ENCODE assay signal across 9 cellular contexts in genomic region chr3:161770532-161771386, GRCh38.
A peak's percentile ranks its signal among the peaks of the same experiment; 100 is the strongest.
DNase-seq lines count a peak whose midpoint lies in the region; ATAC-seq and TF ChIP-seq lines count a peak whose summit lies in the region.
"Had no signal": no experiment of that assay in that cellular context is flagged by ENCODE, and none has a peak within 500 bp of the region (broad histone marks: within the 10 kb centered on the region; RNA-seq: fewer than 3 reads in every experiment).

No MANE protein-coding gene starts in this region.

- no peak overlapping the region for H3K4me3 ChIP-seq in A673 (ENCODE audit: low read depth, low read length, poor library complexity, severe bottlenecking)
- H3K4me3 ChIP-seq in mesendoderm (ENCODE audit: low read length), result no peak overlapping the region

- no peak overlapping the region for H4K5ac ChIP-seq in mesendoderm (ENCODE audit: low read length)

- H3K4ac ChIP-seq in mesendoderm (ENCODE audit: low read depth, low read length), result no peak overlapping the region

- peak overlapping the region; percentile 22 for H3K4me3 Mint-ChIP-seq in T-helper 2 cell treated with Interferon-gamma antibody and Interleukin-4, amounts not matched to agents 5 μg/mL and 100 μg/mL, for 36 hours
- H3K4me3 Mint-ChIP-seq: activated naive CD4-positive, alpha-beta T cell treated with anti-CD3 and anti-CD28 coated beads, Interleukin-2, amount 50 U/mL, for 24 hours had no signal

- no peaks in the 10 kb centered on the region for H3K79me2 ChIP-seq in mesendoderm (ENCODE audit: control insufficient read depth, insufficient read depth, low read length)

- WGBS in mesendoderm (ENCODE audit: extremely low coverage, insufficient coverage, low lambda C conversion rate), result no CpG with 5 or more reads among the region's 3 CpGs

- no peak overlapping the region for H3K9ac ChIP-seq in mesendoderm (ENCODE audit: low read length)

- H3K36me3 Mint-ChIP-seq in T-helper 2 cell treated with Interferon-gamma antibody and Interleukin-4, amounts not matched to agents 5 μg/mL and 100 μg/mL, for 36 hours (ENCODE audit: low read depth), result peaks cover 7% of the 10 kb centered on the region
- H3K36me3 Mint-ChIP-seq: activated naive CD4-positive, alpha-beta T cell treated with anti-CD3 and anti-CD28 coated beads, Interleukin-2, amount 50 U/mL, for 24 hours had no signal

- CTCF ChIA-PET in A673 (lab: Charles Lee), result no interaction called here

- POLR2A ChIA-PET in A673 (lab: Charles Lee; ENCODE audit: low non-redundant PET), result no interaction called here

- no peak overlapping the region for H3K4me2 ChIP-seq in mesendoderm (ENCODE audit: low read length)

- intact Hi-C loops in head of caudate nucleus (cut with DNase I) (no loop called here), A673 (cut with micrococcal nuclease; ENCODE audit: unreplicated experiment) (no loop called here)

- H3K27ac ChIP-seq in A673 (ENCODE audit: low read depth, low read length, poor library complexity, severe bottlenecking), result no peak overlapping the region
- H3K27ac ChIP-seq in mesendoderm (ENCODE audit: low read depth, low read length), result no peak overlapping the region

- no peak overlapping the region for H3K23ac ChIP-seq in mesendoderm (ENCODE audit: low read length)

- BruUV-seq in A673 (replicated peaks; lab: Mats Ljungman, UMichigan), result no TSS peak

- H4K8ac ChIP-seq in mesendoderm (ENCODE audit: low read depth, low read length), result no peak overlapping the region

- H2AK5ac ChIP-seq in mesendoderm (ENCODE audit: low read length), result no peak overlapping the region

- H3K27me3 ChIP-seq in A673 (replicated peaks; ENCODE audit: insufficient read depth, low read depth, low read length, poor library complexity), result no peaks in the 10 kb centered on the region
- H3K27me3 ChIP-seq in mesendoderm (ENCODE audit: insufficient read depth, low read length, poor library complexity), result no peaks in the 10 kb centered on the region

- no peak overlapping the region for H3K18ac ChIP-seq in mesendoderm (ENCODE audit: low read length)

- H3K36me3 ChIP-seq in A673 (ENCODE audit: insufficient read depth, low read length, poor library complexity, severe bottlenecking), result no peaks in the 10 kb centered on the region
- H3K36me3 ChIP-seq in mesendoderm (ENCODE audit: control insufficient read depth, insufficient read depth, low read length), result no peaks in the 10 kb centered on the region

- DNase-seq in CD1c-positive myeloid dendritic cell (ENCODE audit: extremely low spot score), result peak; percentile 29
- DNase-seq in GM19238 (ENCODE audit: insufficient read length, low spot score), result peak; percentile 1
- DNase-seq in T-helper 2 cell treated with Interferon-gamma antibody and Interleukin-4, amounts not matched to agents 5 μg/mL and 100 μg/mL, for 36 hours (ENCODE audit: low spot score), result peak; percentile 62
- DNase-seq in head of caudate nucleus, result no peak
- DNase-seq in A673 (ENCODE audit: low spot score), result no peak
- no peak for DNase-seq in mesendoderm
- no peak for DNase-seq in NCI-H446 treated with DMSO at 0.1 percent for 48 hours (lab: John Stamatoyannopoulos, UW)

- peaks cover 21% of the 10 kb centered on the region for H3K4me1 Mint-ChIP-seq in T-helper 2 cell treated with Interferon-gamma antibody and Interleukin-4, amounts not matched to agents 5 μg/mL and 100 μg/mL, for 36 hours (ENCODE audit: low read depth)
- H3K4me1 Mint-ChIP-seq: activated naive CD4-positive, alpha-beta T cell treated with anti-CD3 and anti-CD28 coated beads, Interleukin-2, amount 50 U/mL, for 24 hours had no signal

- H2BK15ac ChIP-seq in mesendoderm (replicated peaks; ENCODE audit: low read depth), result no peak overlapping the region

- no peak for TF ChIP-seq CTCF in A673 (conservative IDR thresholded peaks at IDR 0.05; ENCODE audit: low read depth, low read length)

- no peaks in the 10 kb centered on the region for H3K9me3 ChIP-seq in A673 (ENCODE audit: low read depth, low read length, poor library complexity, severe bottlenecking)

- no peaks in the 10 kb centered on the region for H3K27me3 Mint-ChIP-seq in T-helper 2 cell treated with Interferon-gamma antibody and Interleukin-4, amounts not matched to agents 5 μg/mL and 100 μg/mL, for 36 hours (ENCODE audit: low read depth)
- H3K27me3 Mint-ChIP-seq: activated naive CD4-positive, alpha-beta T cell treated with anti-CD3 and anti-CD28 coated beads, Interleukin-2, amount 50 U/mL, for 24 hours had no signal

- ATAC-seq in HG03025 (IDR thresholded peaks at IDR 0.05; ENCODE audit: low FRiP score, unreplicated experiment), result peak; percentile 94

- H2BK5ac ChIP-seq in mesendoderm (ENCODE audit: low read length), result no peak overlapping the region

- H3K4me1 ChIP-seq in A673 (ENCODE audit: insufficient read depth, low read length, poor library complexity, severe bottlenecking) (no peaks in the 10 kb centered on the region), mesendoderm (ENCODE audit: control insufficient read depth, low read depth, low read length) (no peaks in the 10 kb centered on the region)

- peaks cover 18% of the 10 kb centered on the region for H3K9me3 Mint-ChIP-seq in T-helper 2 cell treated with Interferon-gamma antibody and Interleukin-4, amounts not matched to agents 5 μg/mL and 100 μg/mL, for 36 hours
- H3K9me3 Mint-ChIP-seq: activated naive CD4-positive, alpha-beta T cell treated with anti-CD3 and anti-CD28 coated beads, Interleukin-2, amount 50 U/mL, for 24 hours had no signal

- no peak overlapping the region for H2BK120ac ChIP-seq in mesendoderm (ENCODE audit: low read depth, low read length)

- H3K79me1 ChIP-seq in mesendoderm (ENCODE audit: low read length), result no peaks in the 10 kb centered on the region

- H3K56ac ChIP-seq in mesendoderm (ENCODE audit: low read length), result no peak overlapping the region

- H3K27ac Mint-ChIP-seq in T-helper 2 cell treated with Interferon-gamma antibody and Interleukin-4, amounts not matched to agents 5 μg/mL and 100 μg/mL, for 36 hours, result no peak overlapping the region
- H3K27ac Mint-ChIP-seq: activated naive CD4-positive, alpha-beta T cell treated with anti-CD3 and anti-CD28 coated beads, Interleukin-2, amount 50 U/mL, for 24 hours had no signal

Comparison
In these comparisons a context has a peak if more than half of its experiments do, and no peak if none do; other contexts are left out.
1. DNase-seq: peak in CD1c-positive myeloid dendritic cell (single experiment), GM19238 (single experiment) and T-helper 2 cell treated with Interferon-gamma antibody and Interleukin-4, amounts not matched to agents 5 μg/mL and 100 μg/mL, for 36 hours (single experiment); none in head of caudate nucleus (0 of 42), A673 (single experiment), mesendoderm (single experiment) and NCI-H446 treated with DMSO at 0.1 percent for 48 hours (single experiment).